In the genomic region with DNA sequence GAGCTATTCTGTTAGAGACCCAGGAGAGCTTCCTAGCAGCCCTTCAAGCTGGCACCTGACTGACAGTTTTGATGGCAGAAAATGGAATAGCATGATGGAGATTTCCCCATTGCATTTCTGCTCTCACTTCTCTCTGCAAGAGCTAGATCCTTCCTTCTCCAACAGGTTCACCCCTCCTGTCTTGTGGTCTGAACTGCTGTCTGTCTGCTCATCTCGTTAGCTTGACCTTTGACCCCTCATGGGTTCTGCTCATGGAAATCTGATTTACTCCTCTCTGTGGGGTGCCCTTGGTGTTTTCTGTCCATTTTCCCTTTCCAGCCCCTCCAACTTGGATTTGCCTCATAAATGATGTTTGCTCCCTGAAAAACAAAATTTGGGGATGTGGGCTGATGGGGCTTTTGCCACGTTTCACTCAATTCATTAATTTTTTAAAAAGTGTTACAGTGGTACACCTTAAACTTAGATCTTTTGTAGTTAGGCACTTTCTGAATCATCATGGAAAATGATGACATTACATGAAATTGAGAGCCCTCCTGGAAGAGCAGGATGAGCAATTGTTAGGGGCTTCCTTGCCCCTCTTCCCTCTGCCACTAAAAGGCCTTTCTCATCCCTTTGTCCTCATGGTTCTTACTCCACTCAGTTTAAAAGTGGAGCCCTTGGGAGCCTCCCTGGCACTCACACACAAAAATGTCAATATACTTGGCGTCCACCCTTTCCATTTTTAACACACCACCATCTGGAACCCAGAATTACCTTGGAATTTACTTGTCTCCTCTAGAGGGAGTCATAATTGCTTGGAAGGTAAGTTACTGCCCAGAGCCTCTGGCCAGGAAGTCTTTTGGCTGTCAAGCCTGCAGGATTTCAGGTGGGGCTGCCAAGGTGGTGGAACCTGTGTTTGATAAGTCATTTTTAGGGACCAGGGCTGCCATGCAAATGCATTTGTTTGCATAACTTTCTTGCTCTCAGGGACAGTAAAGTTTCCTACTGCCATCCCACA, we compare ENCODE assay signal across 1 cellular context.
A peak's percentile ranks its signal among the peaks of the same experiment; 100 is the strongest.
TF ChIP-seq lines count a peak whose summit lies in the region.

No MANE protein-coding gene starts in this region.

TF ChIP-seq in H1, 55 proteins besides CTCF, POLR2A, EP300 and RAD21:
- TF ChIP-seq CHD1 (IDR thresholded peaks at IDR 0.05; ENCODE audit: low read depth, low read length) (no peak), HDAC2 (IDR thresholded peaks at IDR 0.05; ENCODE audit: borderline replicate concordance in 1 of 2, low read depth in 2 of 2, low read length in 2 of 2) (no peak), SIX5 (IDR thresholded peaks at IDR 0.05; ENCODE audit: low read depth, low read length) (no peak), SUZ12 (IDR thresholded peaks at IDR 0.05; ENCODE audit: low read length) (no peak), TEAD4 (IDR thresholded peaks at IDR 0.05; ENCODE audit: low read depth, low read length) (0 out of 2 replicates have a peak, but pooled peaks have one; percentile 14), MAFK (IDR thresholded peaks at IDR 0.05; ENCODE audit: low read depth, low read length) (no peak)
